ENCODE assay signal across 25 cellular contexts in genomic region chr16:5906351-5906750, GRCh38.
A peak's percentile ranks its signal among the peaks of the same experiment; 100 is the strongest.
DNase-seq lines count a peak whose midpoint lies in the region; ATAC-seq, FAIRE-seq and TF ChIP-seq lines count a peak whose summit lies in the region.
"Had no signal": no experiment of that assay in that cellular context is flagged by ENCODE, and none has a peak within 500 bp of the region (broad histone marks: within the 10 kb centered on the region; RNA-seq: fewer than 3 reads in every experiment).

No MANE protein-coding gene starts in this region.

- TF ChIP-seq CTCF in mammary epithelial cell (conservative IDR thresholded peaks at IDR 0.05 in 1 of 2, IDR thresholded peaks at IDR 0.05 in 1 of 2; ENCODE audit: extremely low read depth in 1 of 2, insufficient read depth in 1 of 2, low read depth in 1 of 2, low read length in 2 of 2) = no peak
- no peak for TF ChIP-seq CTCF in breast epithelium (IDR thresholded peaks at IDR 0.05)
- TF ChIP-seq CTCF in astrocyte (IDR thresholded peaks at IDR 0.05; ENCODE audit: insufficient read depth, low read depth, low read length) = no peak

- H3K27me3 ChIP-seq in mammary epithelial cell (ENCODE audit: insufficient read depth, low read length) (no peaks in the 10 kb centered on the region), breast epithelium (no peaks in the 10 kb centered on the region), astrocyte (ENCODE audit: insufficient read depth, low read length) (no peaks in the 10 kb centered on the region)
- H3K27me3 ChIP-seq: BLaER1 had no signal

- peaks cover 11% of the 10 kb centered on the region for H3K27me3 Mint-ChIP-seq in astrocyte (ENCODE audit: low read depth, unreplicated experiment)
- H3K27me3 Mint-ChIP-seq: B cell; CD4-positive, CD25-positive, alpha-beta regulatory T cell had no signal

- H2AFZ ChIP-seq in mammary epithelial cell (ENCODE audit: low read depth, low read length) (no peak overlapping the region), astrocyte (ENCODE audit: low read depth, low read length) (peak overlapping the region; percentile 64)
- H2AFZ ChIP-seq: GM23338 had no signal

- peak overlapping the region; percentile 86 for H3K27ac Mint-ChIP-seq in astrocyte (ENCODE audit: unreplicated experiment)
- H3K27ac Mint-ChIP-seq: B cell; CD4-positive, CD25-positive, alpha-beta regulatory T cell; CD8-positive, alpha-beta T cell; GM23338; HFFc6 had no signal

- H3K4me2 ChIP-seq in mammary epithelial cell (ENCODE audit: insufficient read depth, low read depth, low read length) (no peak overlapping the region), astrocyte (ENCODE audit: low read length) (peak overlapping the region; percentile 77)
- H3K4me2 ChIP-seq: BLaER1, GM23338 had no signal

- H3K4me1 ChIP-seq in mammary epithelial cell (ENCODE audit: insufficient read depth, low read length) (no peaks in the 10 kb centered on the region), breast epithelium (no peaks in the 10 kb centered on the region), astrocyte (ENCODE audit: insufficient read depth, low read length) (peaks cover 24% of the 10 kb centered on the region)
- H3K4me1 ChIP-seq: BLaER1, Caco-2 had no signal

- DNase-seq in mammary epithelial cell (no peak), breast epithelium (ENCODE audit: low spot score in 2 of 2) (no peak), astrocyte (ENCODE audit: low read depth) (peak; percentile 56), iris pigment epithelial cell (ENCODE audit: low read depth) (peak; percentile 1), sciatic nerve (ENCODE audit: low spot score) (no peak), NCI-H226 (no peak)
- DNase-seq in activated naive CD4-positive, alpha-beta T cell (lab: John Stamatoyannopoulos, UW) = no peak
- DNase-seq: Caco-2; CD4-positive, CD25-positive, alpha-beta regulatory T cell; CD8-positive, alpha-beta T cell; DMS 273 treated with DMSO at 0.1 percent for 48 hours; DMS79; EL; GDM1; H9; HFFc6 had no signal

- CTCF ChIA-PET in mammary epithelial cell (lab: Charles Lee; ENCODE audit: low non-redundant PET) = no interaction called here

- in situ Hi-C loops in mammary epithelial cell (cut with MboI; ENCODE audit: low sequenced_read_pairs in 2 of 2) = no loop called here

- H3K79me2 ChIP-seq in mammary epithelial cell (ENCODE audit: insufficient read depth, low read length) (no peaks in the 10 kb centered on the region), astrocyte (ENCODE audit: insufficient read depth, low read length) (no peaks in the 10 kb centered on the region)

- no peak overlapping the region for H3K4me3 ChIP-seq in mammary epithelial cell (replicated peaks in 1 of 3; ENCODE audit: insufficient read depth in 1 of 3, low read depth in 2 of 3, low read length in 3 of 3)
- no peak overlapping the region for H3K4me3 ChIP-seq in breast epithelium
- no peak overlapping the region for H3K4me3 ChIP-seq in astrocyte (ENCODE audit: insufficient read depth, low read depth, low read length)
- H3K4me3 ChIP-seq: BLaER1, GM12878, GM23338 had no signal

- intact Hi-C loops in mammary epithelial cell (cut with micrococcal nuclease) = no loop called here
- intact Hi-C loops in breast epithelium (cut with DNase I; ENCODE audit: low total_unique reads) = no loop called here
- intact Hi-C loops in sciatic nerve (cut with DNase I) = no loop called here

- dilution Hi-C loops in mammary epithelial cell (cut with HindIII; ENCODE audit: low sequenced_read_pairs) = no loop called here

- TSS peak; percentile 25 for BruUV-seq in mammary epithelial cell (replicated peaks; lab: Mats Ljungman, UMichigan)

- 57% methylated on average over 5 of the region's 6 CpGs for whole genome bisulfite sequencing in mammary epithelial cell (ENCODE audit: low coverage, missing lambda C conversion rate)

- ATAC-seq in sciatic nerve = no peak
- ATAC-seq: CD8-positive, alpha-beta T cell; GM12878; GM23338 had no signal

- TF ChIP-seq POLR2A in breast epithelium (IDR thresholded peaks at IDR 0.05) = no peak

- peaks cover 14% of the 10 kb centered on the region for H3K4me1 Mint-ChIP-seq in astrocyte (ENCODE audit: low read depth, unreplicated experiment)
- H3K4me1 Mint-ChIP-seq: B cell; CD4-positive, CD25-positive, alpha-beta regulatory T cell had no signal

- H3K36me3 Mint-ChIP-seq in astrocyte (ENCODE audit: low read depth, unreplicated experiment) = no peaks in the 10 kb centered on the region
- H3K36me3 Mint-ChIP-seq: CD4-positive, CD25-positive, alpha-beta regulatory T cell; CD8-positive, alpha-beta T cell had no signal

- no peak overlapping the region for H3K27ac ChIP-seq in mammary epithelial cell (ENCODE audit: insufficient read depth, low read depth, low read length)
- H3K27ac ChIP-seq in breast epithelium = no peak overlapping the region
- peak overlapping the region; percentile 52 for H3K27ac ChIP-seq in astrocyte (ENCODE audit: low read depth, low read length)
- H3K27ac ChIP-seq: 22Rv1, BLaER1, C4-2B had no signal

- H4K20me1 ChIP-seq in mammary epithelial cell (ENCODE audit: insufficient read depth, low read length) = no peaks in the 10 kb centered on the region
- no peaks in the 10 kb centered on the region for H4K20me1 ChIP-seq in astrocyte (ENCODE audit: insufficient read depth, low read length)
- H4K20me1 ChIP-seq: BLaER1 had no signal

- no peak for FAIRE-seq in astrocyte (lab: Jason Lieb, UNC)
- FAIRE-seq: A204.1, D721Med, GM12878, GM19239 had no signal

- H3K4me3 Mint-ChIP-seq in astrocyte (ENCODE audit: unreplicated experiment) = no peak overlapping the region
- H3K4me3 Mint-ChIP-seq: B cell; CD4-positive, CD25-positive, alpha-beta regulatory T cell; CD8-positive, alpha-beta T cell; GM23338; H9; HFFc6 had no signal

- H3K9ac ChIP-seq in mammary epithelial cell (ENCODE audit: insufficient read depth, low read length) (no peak overlapping the region), astrocyte (ENCODE audit: low read length) (no peak overlapping the region)
- H3K9ac ChIP-seq: BLaER1 had no signal

- no peaks in the 10 kb centered on the region for H3K9me3 Mint-ChIP-seq in astrocyte (ENCODE audit: unreplicated experiment)
- H3K9me3 Mint-ChIP-seq: GM23338, H9 had no signal

- H3K9me3 ChIP-seq in mammary epithelial cell (replicated peaks; ENCODE audit: insufficient read depth, low read length) (peaks cover 31% of the 10 kb centered on the region), breast epithelium (peaks cover 0 to 3% of the 10 kb centered on the region in 2 donors), astrocyte (ENCODE audit: insufficient read depth, low read depth, low read length) (no peaks in the 10 kb centered on the region)
- H3K9me3 ChIP-seq: BLaER1, Caco-2 had no signal

- H3K36me3 ChIP-seq in mammary epithelial cell (ENCODE audit: insufficient read depth, low read length) (no peaks in the 10 kb centered on the region), breast epithelium (no peaks in the 10 kb centered on the region), astrocyte (ENCODE audit: insufficient read depth, low read length) (no peaks in the 10 kb centered on the region)
- H3K36me3 ChIP-seq: BLaER1 had no signal

Comparison
In these comparisons a context has a peak if more than half of its experiments do, and no peak if none do; other contexts are left out.
1. DNase-seq: peak in astrocyte (single experiment) and iris pigment epithelial cell (single experiment); none in mammary epithelial cell (single experiment), breast epithelium (0 of 2), activated naive CD4-positive, alpha-beta T cell (0 of 4), sciatic nerve (single experiment) and NCI-H226 (single experiment).